ENCODE assay signal across 8 cellular contexts in genomic region chr14:76872796-76873432, GRCh38. TPM values are rescaled to one million over a fixed set of nuclear protein-coding genes. Genes with fewer than 3 reads are reported as not detected.
DNase-seq lines count a peak whose midpoint lies in the region; ATAC-seq and TF ChIP-seq lines count a peak whose summit lies in the region.

No MANE protein-coding gene starts in this region.

- DNase-seq in DMS153 treated with DMSO at 0.1 percent for 48 hours (lab: John Stamatoyannopoulos, UW; ENCODE audit: unreplicated experiment): peak; percentile 32
- no peak for DNase-seq in DMS153 (lab: John Stamatoyannopoulos, UW)
- peak; percentile 19 for DNase-seq in NCI-H1048 (lab: John Stamatoyannopoulos, UW)
- DNase-seq in activated CD4-positive, CD25-positive, alpha-beta regulatory T cell (lab: John Stamatoyannopoulos, UW): peak; percentile 20 to 57 (median 37)
- DNase-seq in cardiac fibroblast (ENCODE audit: low read depth in 2 of 2): peak; percentile 58 to 59
- peak in 1 of 2 donors; percentile 84 for DNase-seq in left lung
- peak; percentile 33 to 47 (median 47) for DNase-seq in stimulated activated CD4-positive, alpha-beta T cell treated with anti-CD3 and anti-CD28 coated beads, TNF-alpha, amount 100 ng/mL, for 4 hours (ENCODE audit: low read depth in 3 of 3)
- DNase-seq in posterior vena cava (ENCODE audit: low spot score): no peak

- H3K9me3 ChIP-seq in left lung: peaks cover 0 to 4% of the 10 kb centered on the region in 2 donors

- no peaks in the 10 kb centered on the region for H3K27me3 ChIP-seq in left lung

- ATAC-seq in left lung: peak; percentile 77

- no peak overlapping the region for H3K27ac ChIP-seq in left lung

- TF ChIP-seq CTCF in cardiac fibroblast (IDR thresholded peaks at IDR 0.05; ENCODE audit: low read depth, low read length) (peak; percentile 80), left lung (IDR thresholded peaks at IDR 0.05) (peak; percentile 85 to 89)

- peaks cover 3 to 17% of the 10 kb centered on the region in 2 donors for H3K4me1 ChIP-seq in left lung

- H3K4me3 ChIP-seq in cardiac fibroblast (replicated peaks in 1 of 2; ENCODE audit: low read depth in 2 of 2, low read length in 2 of 2) (no peak overlapping the region), left lung (no peak overlapping the region)

- no peaks in the 10 kb centered on the region for H3K36me3 ChIP-seq in left lung

- intact Hi-C loops in left lung (cut with DNase I): loop anchor here in 1 of 2 donors (10.0 kb wide), 1 partner anchor 192 kb away; no protein-coding TSS in a partner anchor
- intact Hi-C loops in posterior vena cava (cut with DNase I): loop anchor here (2.0 to 10.0 kb wide), 3 partner anchors 42 to 442 kb away; no protein-coding TSS in a partner anchor

RNA-seq across cellular contexts. Expression of gene LRRC74A, which starts 46.7 kb away (rescaled TPM):
- total RNA-seq in left lung: not detected
- total RNA-seq in posterior vena cava: not detected

Comparison
In these comparisons a context has a peak if more than half of its experiments do, and no peak if none do; other contexts are left out.
1. DNase-seq: peak in DMS153 treated with DMSO at 0.1 percent for 48 hours (single experiment), NCI-H1048 (single experiment), activated CD4-positive, CD25-positive, alpha-beta regulatory T cell (4 of 4), cardiac fibroblast (2 of 2) and stimulated activated CD4-positive, alpha-beta T cell treated with anti-CD3 and anti-CD28 coated beads, TNF-alpha, amount 100 ng/mL, for 4 hours (3 of 3); none in DMS153 (single experiment) and posterior vena cava (single experiment).